8 cellular contexts compared by ENCODE assay signal in the genomic region with DNA sequence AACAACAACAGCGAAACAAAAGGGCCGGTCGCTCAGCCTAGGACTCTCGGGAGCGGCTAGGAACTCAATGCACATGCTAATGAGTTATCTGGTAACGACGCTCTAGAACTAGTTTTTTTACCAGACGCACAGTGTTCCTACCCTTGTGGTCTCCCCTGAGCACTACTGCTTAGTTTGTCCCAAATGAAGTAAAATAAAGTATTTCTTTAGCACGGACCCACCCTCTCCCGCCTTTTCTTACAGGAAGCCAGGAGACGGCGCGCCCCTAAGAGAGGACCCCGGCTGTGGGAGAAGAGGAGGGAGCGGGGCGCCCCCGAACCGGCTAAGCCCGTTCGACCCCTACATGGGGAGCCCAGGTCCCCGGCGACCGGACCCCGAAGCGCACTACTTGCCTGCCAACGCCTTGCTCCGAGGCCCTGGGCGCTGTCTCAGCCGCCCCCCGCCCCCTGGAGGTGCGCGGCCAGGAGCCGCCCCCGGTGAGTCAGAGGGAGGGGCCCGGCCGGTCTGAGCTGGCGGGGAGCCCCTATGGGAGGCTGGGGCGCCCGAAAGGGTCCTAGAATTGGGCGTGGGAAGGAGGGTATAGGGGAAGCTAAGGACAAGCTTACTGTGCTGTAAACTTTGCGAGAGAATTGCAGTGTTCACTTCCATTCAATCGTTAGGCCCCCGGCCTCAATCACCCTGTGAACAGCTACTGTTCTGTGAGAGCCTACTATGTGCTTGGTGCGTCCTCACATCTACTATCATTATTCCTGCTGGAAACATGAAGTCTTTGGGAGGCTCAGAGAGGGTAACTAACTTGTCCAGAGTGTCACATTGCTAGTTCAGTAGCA. TPM values are rescaled to one million over a fixed set of nuclear protein-coding genes. Genes with fewer than 3 reads are reported as not detected.
DNase-seq lines count a peak whose midpoint lies in the region; ATAC-seq and TF ChIP-seq lines count a peak whose summit lies in the region.

No MANE protein-coding gene starts in this region.

- ATAC-seq in left colon, result peak; percentile 42
- ATAC-seq in stimulated activated effector memory CD8-positive, alpha-beta T cell treated with anti-CD3 and anti-CD28 coated beads, Interleukin-12 subunit alpha, Interleukin-12 subunit beta, amount 100 ng/mL, for 72 hours, result peak; percentile 41

- no peaks in the 10 kb centered on the region for H3K36me3 Mint-ChIP-seq in brain
- H3K36me3 Mint-ChIP-seq in stimulated activated effector memory CD8-positive, alpha-beta T cell treated with anti-CD3 and anti-CD28 coated beads, Interleukin-12 subunit alpha, Interleukin-12 subunit beta, amount 100 ng/mL, for 72 hours, result no peaks in the 10 kb centered on the region

- DNase-seq in AG20443 (ENCODE audit: low spot score) (peak; percentile 87), M059J (ENCODE audit: low read depth) (peak; percentile 48), left colon (peak; percentile 72 to 75), mesenteric fat pad (ENCODE audit: low spot score) (no peak), COR-L47 (lab: John Stamatoyannopoulos, UW) (no peak), SW 1271 (lab: John Stamatoyannopoulos, UW) (no peak)
- DNase-seq in stimulated activated effector memory CD8-positive, alpha-beta T cell treated with anti-CD3 and anti-CD28 coated beads, Interleukin-12 subunit alpha, Interleukin-12 subunit beta, amount 100 ng/mL, for 72 hours (ENCODE audit: low spot score in 2 of 2), result no peak

- H3K4me3 Mint-ChIP-seq in brain, result peak overlapping the region; percentile 78 to 87 (median 79)
- peak overlapping the region; percentile 69 for H3K4me3 Mint-ChIP-seq in stimulated activated effector memory CD8-positive, alpha-beta T cell treated with anti-CD3 and anti-CD28 coated beads, Interleukin-12 subunit alpha, Interleukin-12 subunit beta, amount 100 ng/mL, for 72 hours

- H3K4me1 Mint-ChIP-seq in brain, result peaks cover 12% of the 10 kb centered on the region
- peaks cover 31% of the 10 kb centered on the region for H3K4me1 Mint-ChIP-seq in stimulated activated effector memory CD8-positive, alpha-beta T cell treated with anti-CD3 and anti-CD28 coated beads, Interleukin-12 subunit alpha, Interleukin-12 subunit beta, amount 100 ng/mL, for 72 hours

- intact Hi-C loops in left colon (cut with DNase I, micrococcal nuclease), result no loop called here

- TF ChIP-seq CTCF in brain (conservative IDR thresholded peaks at IDR 0.05), result no peak

- H3K27me3 Mint-ChIP-seq in brain, result peaks cover 32% of the 10 kb centered on the region

- H3K27ac Mint-ChIP-seq in brain, result peak overlapping the region in 2 of 5 experiments; percentile 69 to 92
- peak overlapping the region; percentile 48 for H3K27ac Mint-ChIP-seq in stimulated activated effector memory CD8-positive, alpha-beta T cell treated with anti-CD3 and anti-CD28 coated beads, Interleukin-12 subunit alpha, Interleukin-12 subunit beta, amount 100 ng/mL, for 72 hours

- no peaks in the 10 kb centered on the region for H3K9me3 Mint-ChIP-seq in brain
- no peaks in the 10 kb centered on the region for H3K9me3 Mint-ChIP-seq in stimulated activated effector memory CD8-positive, alpha-beta T cell treated with anti-CD3 and anti-CD28 coated beads, Interleukin-12 subunit alpha, Interleukin-12 subunit beta, amount 100 ng/mL, for 72 hours

RNA-seq across cellular contexts. Expression of a gene that starts 3.6 kb away (rescaled TPM):
- total RNA-seq in M059J (2014; rRNA removed; shearing (Covaris generic)), result 78.8 and 89.4 TPM in 2 replicates
- polyA plus RNA-seq in brain (ENCODE audit: insufficient read depth, low read depth, low replicate concordance), result 92.2 TPM
- 10 to 100 TPM; 97.7 to 98.2 TPM for total RNA-seq in left colon
- total RNA-seq in mesenteric fat pad, result 124 TPM

RNA-seq across cellular contexts. Expression of a gene that starts 4.7 kb away (rescaled TPM):
- total RNA-seq in M059J (2014; rRNA removed; shearing (Covaris generic)), result not detected in 2 replicates
- polyA plus RNA-seq in brain (ENCODE audit: insufficient read depth, low read depth, low replicate concordance), result 1.8 TPM
- total RNA-seq in left colon (1 to 10 TPM; 4.7 to 6.3 TPM), mesenteric fat pad (not detected)

RNA-seq across cellular contexts. Expression of a gene that starts 59.2 kb away (rescaled TPM):
- 9.6 and 13.1 TPM in 2 replicates for total RNA-seq in M059J (2014; rRNA removed; shearing (Covaris generic))
- 14.6 TPM for polyA plus RNA-seq in brain (ENCODE audit: insufficient read depth, low read depth, low replicate concordance)
- total RNA-seq in left colon, result 10 to 100 TPM; 18.3 to 19.6 TPM
- total RNA-seq in mesenteric fat pad, result 47.7 TPM

RNA-seq across cellular contexts. Expression of a gene that starts 59.5 kb away (rescaled TPM):
- total RNA-seq in M059J (2014; rRNA removed; shearing (Covaris generic)), result 19.0 and 25.0 TPM in 2 replicates
- polyA plus RNA-seq in brain (ENCODE audit: insufficient read depth, low read depth, low replicate concordance), result 33.3 TPM
- total RNA-seq in left colon (100 to 1,000 TPM; 245 to 291 TPM), mesenteric fat pad (554 TPM)

Comparison
In these comparisons a context has a peak if more than half of its experiments do, and no peak if none do; other contexts are left out.
1. DNase-seq: peak in AG20443 (single experiment), M059J (single experiment) and left colon (2 of 2); none in stimulated activated effector memory CD8-positive, alpha-beta T cell treated with anti-CD3 and anti-CD28 coated beads, Interleukin-12 subunit alpha, Interleukin-12 subunit beta, amount 100 ng/mL, for 72 hours (0 of 2), mesenteric fat pad (single experiment), COR-L47 (single experiment) and SW 1271 (0 of 2).